ENCODE assay signal across 1 cellular context in the genomic region with DNA sequence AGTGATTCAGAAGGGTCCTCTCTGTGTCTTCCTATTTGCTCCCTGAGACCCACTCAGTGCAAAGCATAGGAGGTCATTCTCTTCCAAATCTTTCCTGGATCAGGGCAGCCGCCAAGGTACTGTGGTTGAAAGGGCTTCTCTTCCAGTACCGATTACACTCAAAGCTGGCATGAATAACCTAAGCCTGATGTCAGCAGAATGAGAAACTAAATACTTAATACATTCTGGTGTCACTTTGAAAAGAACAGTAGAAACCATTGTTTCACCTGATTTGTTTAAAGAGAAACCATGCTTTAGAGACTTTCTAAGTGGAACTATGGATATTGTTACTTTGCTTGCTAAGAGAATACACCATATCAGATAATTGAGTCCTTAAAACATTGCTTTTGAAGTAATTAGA.
TF ChIP-seq lines count a peak whose summit lies in the region.

No MANE protein-coding gene starts in this region.

TF ChIP-seq in SK-N-SH treated with all-trans-retinoic acid at 6 μM for 48 hours, 23 proteins besides CTCF, POLR2A, EP300 and RAD21 (continued from another document):
- TF ChIP-seq, protein P1, sequence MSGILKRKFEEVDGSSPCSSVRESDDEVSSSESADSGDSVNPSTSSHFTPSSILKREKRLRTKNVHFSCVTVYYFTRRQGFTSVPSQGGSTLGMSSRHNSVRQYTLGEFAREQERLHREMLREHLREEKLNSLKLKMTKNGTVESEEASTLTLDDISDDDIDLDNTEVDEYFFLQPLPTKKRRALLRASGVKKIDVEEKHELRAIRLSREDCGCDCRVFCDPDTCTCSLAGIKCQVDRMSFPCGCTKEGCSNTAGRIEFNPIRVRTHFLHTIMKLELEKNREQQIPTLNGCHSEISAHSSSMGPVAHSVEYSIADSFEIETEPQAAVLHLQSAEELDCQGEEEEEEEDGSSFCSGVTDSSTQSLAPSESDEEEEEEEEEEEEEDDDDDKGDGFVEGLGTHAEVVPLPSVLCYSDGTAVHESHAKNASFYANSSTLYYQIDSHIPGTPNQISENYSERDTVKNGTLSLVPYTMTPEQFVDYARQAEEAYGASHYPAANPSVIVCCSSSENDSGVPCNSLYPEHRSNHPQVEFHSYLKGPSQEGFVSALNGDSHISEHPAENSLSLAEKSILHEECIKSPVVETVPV (CRISPR knock-in tag; IDR thresholded peaks at IDR 0.05): no peak
- TF ChIP-seq, protein P2, sequence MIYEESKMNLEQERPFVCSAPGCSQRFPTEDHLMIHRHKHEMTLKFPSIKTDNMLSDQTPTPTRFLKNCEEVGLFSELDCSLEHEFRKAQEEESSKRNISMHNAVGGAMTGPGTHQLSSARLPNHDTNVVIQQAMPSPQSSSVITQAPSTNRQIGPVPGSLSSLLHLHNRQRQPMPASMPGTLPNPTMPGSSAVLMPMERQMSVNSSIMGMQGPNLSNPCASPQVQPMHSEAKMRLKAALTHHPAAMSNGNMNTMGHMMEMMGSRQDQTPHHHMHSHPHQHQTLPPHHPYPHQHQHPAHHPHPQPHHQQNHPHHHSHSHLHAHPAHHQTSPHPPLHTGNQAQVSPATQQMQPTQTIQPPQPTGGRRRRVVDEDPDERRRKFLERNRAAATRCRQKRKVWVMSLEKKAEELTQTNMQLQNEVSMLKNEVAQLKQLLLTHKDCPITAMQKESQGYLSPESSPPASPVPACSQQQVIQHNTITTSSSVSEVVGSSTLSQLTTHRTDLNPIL (CRISPR knock-in tag; IDR thresholded peaks at IDR 0.05; ENCODE audit: low read depth): no peak
- TF ChIP-seq ISL1 (CRISPR knock-in tag; IDR thresholded peaks at IDR 0.05) (no peak), PPARA (CRISPR knock-in tag; IDR thresholded peaks at IDR 0.05; ENCODE audit: borderline replicate concordance) (no peak), CSDC2 (CRISPR knock-in tag; IDR thresholded peaks at IDR 0.05) (no peak), ZNF70 (CRISPR knock-in tag; IDR thresholded peaks at IDR 0.05) (no peak), BACH2 (CRISPR knock-in tag; IDR thresholded peaks at IDR 0.05; ENCODE audit: borderline replicate concordance) (no peak), SNAI2 (CRISPR knock-in tag; IDR thresholded peaks at IDR 0.05) (no peak)
- TF ChIP-seq, protein P3, sequence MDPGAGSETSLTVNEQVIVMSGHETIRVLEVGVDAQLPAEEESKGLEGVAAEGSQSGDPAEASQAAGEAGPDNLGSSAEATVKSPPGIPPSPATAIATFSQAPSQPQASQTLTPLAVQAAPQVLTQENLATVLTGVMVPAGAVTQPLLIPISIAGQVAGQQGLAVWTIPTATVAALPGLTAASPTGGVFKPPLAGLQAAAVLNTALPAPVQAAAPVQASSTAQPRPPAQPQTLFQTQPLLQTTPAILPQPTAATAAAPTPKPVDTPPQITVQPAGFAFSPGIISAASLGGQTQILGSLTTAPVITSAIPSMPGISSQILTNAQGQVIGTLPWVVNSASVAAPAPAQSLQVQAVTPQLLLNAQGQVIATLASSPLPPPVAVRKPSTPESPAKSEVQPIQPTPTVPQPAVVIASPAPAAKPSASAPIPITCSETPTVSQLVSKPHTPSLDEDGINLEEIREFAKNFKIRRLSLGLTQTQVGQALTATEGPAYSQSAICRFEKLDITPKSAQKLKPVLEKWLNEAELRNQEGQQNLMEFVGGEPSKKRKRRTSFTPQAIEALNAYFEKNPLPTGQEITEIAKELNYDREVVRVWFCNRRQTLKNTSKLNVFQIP (CRISPR knock-in tag; IDR thresholded peaks at IDR 0.05; ENCODE audit: borderline replicate concordance, low read depth): no peak
- TF ChIP-seq, protein P4, sequence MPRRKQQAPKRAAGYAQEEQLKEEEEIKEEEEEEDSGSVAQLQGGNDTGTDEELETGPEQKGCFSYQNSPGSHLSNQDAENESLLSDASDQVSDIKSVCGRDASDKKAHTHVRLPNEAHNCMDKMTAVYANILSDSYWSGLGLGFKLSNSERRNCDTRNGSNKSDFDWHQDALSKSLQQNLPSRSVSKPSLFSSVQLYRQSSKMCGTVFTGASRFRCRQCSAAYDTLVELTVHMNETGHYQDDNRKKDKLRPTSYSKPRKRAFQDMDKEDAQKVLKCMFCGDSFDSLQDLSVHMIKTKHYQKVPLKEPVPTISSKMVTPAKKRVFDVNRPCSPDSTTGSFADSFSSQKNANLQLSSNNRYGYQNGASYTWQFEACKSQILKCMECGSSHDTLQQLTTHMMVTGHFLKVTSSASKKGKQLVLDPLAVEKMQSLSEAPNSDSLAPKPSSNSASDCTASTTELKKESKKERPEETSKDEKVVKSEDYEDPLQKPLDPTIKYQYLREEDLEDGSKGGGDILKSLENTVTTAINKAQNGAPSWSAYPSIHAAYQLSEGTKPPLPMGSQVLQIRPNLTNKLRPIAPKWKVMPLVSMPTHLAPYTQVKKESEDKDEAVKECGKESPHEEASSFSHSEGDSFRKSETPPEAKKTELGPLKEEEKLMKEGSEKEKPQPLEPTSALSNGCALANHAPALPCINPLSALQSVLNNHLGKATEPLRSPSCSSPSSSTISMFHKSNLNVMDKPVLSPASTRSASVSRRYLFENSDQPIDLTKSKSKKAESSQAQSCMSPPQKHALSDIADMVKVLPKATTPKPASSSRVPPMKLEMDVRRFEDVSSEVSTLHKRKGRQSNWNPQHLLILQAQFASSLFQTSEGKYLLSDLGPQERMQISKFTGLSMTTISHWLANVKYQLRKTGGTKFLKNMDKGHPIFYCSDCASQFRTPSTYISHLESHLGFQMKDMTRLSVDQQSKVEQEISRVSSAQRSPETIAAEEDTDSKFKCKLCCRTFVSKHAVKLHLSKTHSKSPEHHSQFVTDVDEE (CRISPR knock-in tag; IDR thresholded peaks at IDR 0.05): no peak
